8 cellular contexts compared by ENCODE assay signal in the genomic region with DNA sequence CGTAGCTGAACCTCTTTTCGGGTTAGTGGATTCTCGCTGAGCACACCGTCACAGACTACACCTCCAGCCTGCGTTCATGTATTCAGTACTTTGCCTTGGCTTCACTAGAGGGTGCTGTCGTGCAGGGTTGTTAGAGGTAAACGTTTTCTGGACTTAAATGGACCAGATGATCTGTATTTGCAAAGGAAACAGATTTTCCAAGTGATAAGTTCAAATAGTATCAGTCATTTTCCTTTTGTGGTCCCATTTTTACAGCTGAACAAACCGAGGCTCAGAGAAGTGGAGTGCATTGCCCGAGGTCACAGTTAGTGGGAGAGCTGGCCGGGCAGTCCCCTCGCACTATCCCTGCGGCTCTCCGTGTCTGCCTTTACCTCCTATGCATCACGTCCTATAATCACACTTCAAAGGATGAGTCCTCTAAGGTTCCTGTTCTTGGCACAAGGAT.
DNase-seq lines count a peak whose midpoint lies in the region; ATAC-seq lines count a peak whose summit lies in the region.

No MANE protein-coding gene starts in this region.

- H3K79me2 ChIP-seq in mesendoderm (ENCODE audit: control insufficient read depth, insufficient read depth, low read length) = peaks cover 32% of the 10 kb centered on the region

- H4K5ac ChIP-seq in mesendoderm (ENCODE audit: low read length) = no peak overlapping the region

- H2BK120ac ChIP-seq in mesendoderm (ENCODE audit: low read depth, low read length) = no peak overlapping the region

- no peak overlapping the region for H3K23ac ChIP-seq in mesendoderm (ENCODE audit: low read length)

- H3K27ac ChIP-seq in CD4-positive, CD25-positive, alpha-beta regulatory T cell (ENCODE audit: insufficient read depth, low read length, poor library complexity, severe bottlenecking) = no peak overlapping the region
- no peak overlapping the region for H3K27ac ChIP-seq in mesendoderm (ENCODE audit: low read depth, low read length)

- WGBS in mesendoderm (ENCODE audit: extremely low coverage, insufficient coverage, low lambda C conversion rate) = no CpG with 5 or more reads among the region's 14 CpGs

- POLR2A ChIA-PET in activated CD4-positive, alpha-beta T cell treated with anti-CD3 and anti-CD28 coated beads, Interleukin-2, amount 10 ng/mL, durations not matched to agents 7 days and 5 days (lab: Charles Lee) = no interaction called here

- no peak overlapping the region for H2BK15ac ChIP-seq in mesendoderm (replicated peaks; ENCODE audit: low read depth)

- no peak overlapping the region for H2AK5ac ChIP-seq in mesendoderm (ENCODE audit: low read length)

- H3K4me3 ChIP-seq in CD4-positive, CD25-positive, alpha-beta regulatory T cell (ENCODE audit: low read depth, low read length) = peak overlapping the region; percentile 52
- H3K4me3 ChIP-seq in mesendoderm (ENCODE audit: low read length) = no peak overlapping the region

- peak; percentile 39 to 78 (median 65) for DNase-seq in CD4-positive, CD25-positive, alpha-beta regulatory T cell
- peak; percentile 67 for DNase-seq in NAMALWA (ENCODE audit: low spot score)
- DNase-seq in activated CD4-positive, alpha-beta T cell treated with anti-CD3 and anti-CD28 coated beads, Interleukin-2, amount 10 ng/mL, durations not matched to agents 7 days and 5 days = peak; percentile 78
- DNase-seq in dermis microvascular lymphatic vessel endothelial cell (ENCODE audit: low read depth in 2 of 2) = peak; percentile 85 to 90
- peak; percentile 84 for DNase-seq in mesendoderm
- peak; percentile 38 to 57 for DNase-seq in stimulated activated CD8-positive, alpha-beta memory T cell treated with anti-CD3 and anti-CD28 coated beads, Interleukin-7, amount 100 ng/mL, for 4 hours (ENCODE audit: low read depth in 2 of 2)
- no peak for DNase-seq in retina

- peak overlapping the region in 3 of 4 donors; percentile 14 to 74 (median 27) for H3K4me3 Mint-ChIP-seq in CD4-positive, CD25-positive, alpha-beta regulatory T cell
- no peak overlapping the region for H3K4me3 Mint-ChIP-seq in activated CD4-positive, alpha-beta T cell treated with anti-CD3 and anti-CD28 coated beads, Interleukin-2, amount 10 ng/mL, durations not matched to agents 7 days and 5 days

- peaks cover 42% of the 10 kb centered on the region for H3K4me1 ChIP-seq in CD4-positive, CD25-positive, alpha-beta regulatory T cell (ENCODE audit: control insufficient read depth, insufficient read depth, low read length, poor library complexity, severe bottlenecking)
- peaks cover 3% of the 10 kb centered on the region for H3K4me1 ChIP-seq in mesendoderm (ENCODE audit: control insufficient read depth, low read depth, low read length)

- H3K4me2 ChIP-seq in mesendoderm (ENCODE audit: low read length) = no peak overlapping the region

- peak overlapping the region; percentile 11 to 80 (median 77) for H3K27ac Mint-ChIP-seq in CD4-positive, CD25-positive, alpha-beta regulatory T cell
- peak overlapping the region; percentile 51 for H3K27ac Mint-ChIP-seq in activated CD4-positive, alpha-beta T cell treated with anti-CD3 and anti-CD28 coated beads, Interleukin-2, amount 10 ng/mL, durations not matched to agents 7 days and 5 days

- ATAC-seq in CD4-positive, CD25-positive, alpha-beta regulatory T cell (ENCODE audit: low read depth in 2 of 2) = peak; percentile 83
- peak; percentile 67 for ATAC-seq in GM21717 (IDR thresholded peaks at IDR 0.05; ENCODE audit: unreplicated experiment)

- no peak overlapping the region for H3K56ac ChIP-seq in mesendoderm (ENCODE audit: low read length)

- CTCF ChIA-PET in activated CD4-positive, alpha-beta T cell treated with anti-CD3 and anti-CD28 coated beads, Interleukin-2, amount 10 ng/mL, durations not matched to agents 7 days and 5 days (lab: Charles Lee) = interaction anchor here (1.1 to 1.2 kb wide), 3 partner anchors 23 to 156 kb away, joined by 3 read pairs; no protein-coding TSS in a partner anchor

- peaks cover 44 to 71% (median 60%) of the 10 kb centered on the region in 4 donors for H3K4me1 Mint-ChIP-seq in CD4-positive, CD25-positive, alpha-beta regulatory T cell
- peaks cover 60% of the 10 kb centered on the region for H3K4me1 Mint-ChIP-seq in activated CD4-positive, alpha-beta T cell treated with anti-CD3 and anti-CD28 coated beads, Interleukin-2, amount 10 ng/mL, durations not matched to agents 7 days and 5 days

- peaks cover 15% of the 10 kb centered on the region for H3K36me3 Mint-ChIP-seq in CD4-positive, CD25-positive, alpha-beta regulatory T cell
- peaks cover 25% of the 10 kb centered on the region for H3K36me3 Mint-ChIP-seq in activated CD4-positive, alpha-beta T cell treated with anti-CD3 and anti-CD28 coated beads, Interleukin-2, amount 10 ng/mL, durations not matched to agents 7 days and 5 days (ENCODE audit: low read depth)

- H3K36me3 ChIP-seq in CD4-positive, CD25-positive, alpha-beta regulatory T cell (ENCODE audit: control insufficient read depth, insufficient read depth, low read length) = peaks cover 26% of the 10 kb centered on the region
- peaks cover 1% of the 10 kb centered on the region for H3K36me3 ChIP-seq in mesendoderm (ENCODE audit: control insufficient read depth, insufficient read depth, low read length)

- no peak overlapping the region for H3K4ac ChIP-seq in mesendoderm (ENCODE audit: low read depth, low read length)

- no peak overlapping the region for H2BK5ac ChIP-seq in mesendoderm (ENCODE audit: low read length)

- no peaks in the 10 kb centered on the region for H3K27me3 Mint-ChIP-seq in CD4-positive, CD25-positive, alpha-beta regulatory T cell
- no peaks in the 10 kb centered on the region for H3K27me3 Mint-ChIP-seq in activated CD4-positive, alpha-beta T cell treated with anti-CD3 and anti-CD28 coated beads, Interleukin-2, amount 10 ng/mL, durations not matched to agents 7 days and 5 days

- no peak overlapping the region for H3K9ac ChIP-seq in mesendoderm (ENCODE audit: low read length)

- H3K27me3 ChIP-seq in CD4-positive, CD25-positive, alpha-beta regulatory T cell (ENCODE audit: control insufficient read depth, insufficient read depth, low read length) = no peaks in the 10 kb centered on the region
- no peaks in the 10 kb centered on the region for H3K27me3 ChIP-seq in mesendoderm (ENCODE audit: insufficient read depth, low read length, poor library complexity)

- no peaks in the 10 kb centered on the region for H3K9me3 ChIP-seq in CD4-positive, CD25-positive, alpha-beta regulatory T cell (ENCODE audit: control insufficient read depth in 2 of 2, low read length in 2 of 2)

- H4K8ac ChIP-seq in mesendoderm (ENCODE audit: low read depth, low read length) = no peak overlapping the region

- H3K18ac ChIP-seq in mesendoderm (ENCODE audit: low read length) = no peak overlapping the region

- H3K9me3 Mint-ChIP-seq in CD4-positive, CD25-positive, alpha-beta regulatory T cell = no peaks in the 10 kb centered on the region
- no peaks in the 10 kb centered on the region for H3K9me3 Mint-ChIP-seq in activated CD4-positive, alpha-beta T cell treated with anti-CD3 and anti-CD28 coated beads, Interleukin-2, amount 10 ng/mL, durations not matched to agents 7 days and 5 days

- peaks cover 20% of the 10 kb centered on the region for H3K79me1 ChIP-seq in mesendoderm (ENCODE audit: low read length)
